Comparison of ENCODE assay signal across 7 cellular contexts in genomic region chr16:4537376-4538066, GRCh38. TPM values are rescaled to one million over a fixed set of nuclear protein-coding genes. Genes with fewer than 3 reads are reported as not detected.
DNase-seq lines count a peak whose midpoint lies in the region; ATAC-seq and TF ChIP-seq lines count a peak whose summit lies in the region.

No MANE protein-coding gene starts in this region.

- peak overlapping the region; percentile 35 for H2BK120ac ChIP-seq in trophoblast cell (ENCODE audit: insufficient read depth, low read length, poor library complexity)

- peak overlapping the region; percentile 64 for H4K91ac ChIP-seq in trophoblast cell (ENCODE audit: low read depth, low read length)

- peaks cover 7% of the 10 kb centered on the region for H3K27me3 ChIP-seq in trophoblast cell (ENCODE audit: insufficient read depth, low read length)

- CTCF ChIA-PET in activated B cell treated with CpG ODN at 0.5 μM for 24 hours (lab: Charles Lee): interaction anchor here (2.1 kb wide), 1 partner anchor 30 kb away, joined by 8 read pairs; no protein-coding TSS in a partner anchor

- no peak for DNase-seq in HFFc6
- peak; percentile 27 for DNase-seq in activated B cell treated with CpG ODN at 0.5 μM for 24 hours
- DNase-seq in head of caudate nucleus: peak in 38 of 42 donors; percentile 9 to 74 (median 48)
- no peak for DNase-seq in trophoblast cell
- no peak for DNase-seq in SIG-M5 treated with dmso at 0.1 percent for 504 hours (lab: John Stamatoyannopoulos, UW; ENCODE audit: unreplicated experiment)
- no peak for DNase-seq in LoVo (ENCODE audit: low spot score)

- H3K9me3 ChIP-seq in trophoblast cell (ENCODE audit: insufficient read depth, low read depth, low read length): peaks cover 7% of the 10 kb centered on the region

- peaks cover 5 to 6% of the 10 kb centered on the region in 2 experiments for H3K4me1 ChIP-seq in trophoblast cell (ENCODE audit: control insufficient read depth in 1 of 2, insufficient read depth in 2 of 2, low read length in 2 of 2)

- peak overlapping the region; percentile 98 for H3K4me2 ChIP-seq in trophoblast cell (ENCODE audit: low read length)

- peaks cover 10% of the 10 kb centered on the region for H3K79me1 ChIP-seq in trophoblast cell (ENCODE audit: low read length)

- H2AFZ ChIP-seq in trophoblast cell (ENCODE audit: insufficient read depth, low read length, poor library complexity): peak overlapping the region; percentile 79

- no peak for ATAC-seq in activated B cell treated with CpG ODN at 0.5 μM for 24 hours (ENCODE audit: low read depth)
- ATAC-seq in GM18868 (IDR thresholded peaks at IDR 0.05; ENCODE audit: unreplicated experiment): no peak

- peaks cover 6% of the 10 kb centered on the region for H3K79me2 ChIP-seq in trophoblast cell (ENCODE audit: control insufficient read depth, insufficient read depth, low read length, poor library complexity)

- H3K4me3 Mint-ChIP-seq in HFFc6 (peak overlapping the region; percentile 53), activated B cell treated with CpG ODN at 0.5 μM for 24 hours (peak overlapping the region; percentile 75)

- H4K12ac ChIP-seq in trophoblast cell (ENCODE audit: low read depth, low read length): peak overlapping the region; percentile 77

- no peak overlapping the region for H3K27ac ChIP-seq in trophoblast cell (ENCODE audit: low read depth, low read length)

- H3K27me3 Mint-ChIP-seq in HFFc6 (ENCODE audit: insufficient read depth) (peaks cover 22% of the 10 kb centered on the region), activated B cell treated with CpG ODN at 0.5 μM for 24 hours (peaks cover 1% of the 10 kb centered on the region)

- H3K23ac ChIP-seq in trophoblast cell (ENCODE audit: low read length): no peak overlapping the region

- TF ChIP-seq CTCF in HFFc6 (IDR thresholded peaks at IDR 0.05) (no peak), activated B cell treated with CpG ODN at 0.5 μM for 24 hours (IDR thresholded peaks at IDR 0.05) (no peak)

- H3K9ac ChIP-seq in trophoblast cell (ENCODE audit: low read length): peak overlapping the region; percentile 24

- H3K36me3 Mint-ChIP-seq in HFFc6 (ENCODE audit: low read depth) (peaks cover 18% of the 10 kb centered on the region), activated B cell treated with CpG ODN at 0.5 μM for 24 hours (ENCODE audit: low read depth) (peaks cover 5% of the 10 kb centered on the region)

- peaks cover 0 to 2% of the 10 kb centered on the region in 2 experiments for H3K36me3 ChIP-seq in trophoblast cell (ENCODE audit: control insufficient read depth in 1 of 2, insufficient read depth in 2 of 2, low read length in 2 of 2)

- intact Hi-C loops in activated B cell treated with CpG ODN at 0.5 μM for 24 hours (cut with micrococcal nuclease): loop anchor here (1.0 to 2.0 kb wide), 5 partner anchors 31 to 197 kb away; partner anchors contain the start of genes ANKS3, DNAAF8, DNAJA3 and HMOX2
- intact Hi-C loops in head of caudate nucleus (cut with DNase I): no loop called here

- 0 out of 2 replicates have a peak, but pooled peaks cover 4% of the 10 kb centered on the region for H3K4me1 Mint-ChIP-seq in HFFc6 (ENCODE audit: low read depth)
- H3K4me1 Mint-ChIP-seq in activated B cell treated with CpG ODN at 0.5 μM for 24 hours: peaks cover 15% of the 10 kb centered on the region

- POLR2A ChIA-PET in activated B cell treated with CpG ODN at 0.5 μM for 24 hours (lab: Charles Lee): interaction anchor here (0.5 to 2.8 kb wide), 2 partner anchors 10 to 32 kb away, joined by 5 to 21 read pairs; no protein-coding TSS in a partner anchor

- no peak overlapping the region for H3K27ac Mint-ChIP-seq in HFFc6
- peak overlapping the region; percentile 16 for H3K27ac Mint-ChIP-seq in activated B cell treated with CpG ODN at 0.5 μM for 24 hours

- no peak overlapping the region for H2BK5ac ChIP-seq in trophoblast cell (ENCODE audit: low read depth, low read length, poor library complexity)

- H3K18ac ChIP-seq in trophoblast cell (ENCODE audit: low read length): peak overlapping the region; percentile 39

- WGBS in trophoblast cell (ENCODE audit: extremely low coverage, insufficient coverage, insufficient read length): no CpG with 5 or more reads among the region's 44 CpGs

- H2BK12ac ChIP-seq in trophoblast cell (ENCODE audit: low read length): no peak overlapping the region

- H3K14ac ChIP-seq in trophoblast cell (ENCODE audit: low read length): peak overlapping the region; percentile 74

- H3K9me3 Mint-ChIP-seq in HFFc6 (peaks cover 20% of the 10 kb centered on the region), activated B cell treated with CpG ODN at 0.5 μM for 24 hours (peaks cover 6% of the 10 kb centered on the region)

- H3K4ac ChIP-seq in trophoblast cell (ENCODE audit: low read depth, low read length): peak overlapping the region; percentile 4

- H4K8ac ChIP-seq in trophoblast cell (ENCODE audit: low read depth, low read length): peak overlapping the region; percentile 82

- H2AK5ac ChIP-seq in trophoblast cell (ENCODE audit: low read length): peak overlapping the region; percentile 52

- peak overlapping the region; percentile 84 for H3K4me3 ChIP-seq in trophoblast cell (ENCODE audit: low read depth, low read length)

RNA-seq across cellular contexts. Expression of gene CDIP1, which starts 1.1 kb away (rescaled TPM):
- total RNA-seq in HFFc6 (2021; fragmentation: NEBNext Ultra II Directional; extraction: Animal tissue kit (Norgen Biotek cat#: 25700)): 1 to 10 TPM; 5.0 to 8.3 (median 6.4) TPM
- 12.5 and 12.9 TPM in 2 replicates for total RNA-seq in activated B cell treated with CpG ODN at 0.5 μM for 24 hours
- polyA plus RNA-seq in trophoblast cell (2013): 11.1 and 11.9 TPM in 2 replicates

RNA-seq across cellular contexts. Expression of gene C16orf96, which starts 18.6 kb away (rescaled TPM):
- not detected for total RNA-seq in HFFc6 (2021; fragmentation: NEBNext Ultra II Directional; extraction: Animal tissue kit (Norgen Biotek cat#: 25700))
- total RNA-seq in activated B cell treated with CpG ODN at 0.5 μM for 24 hours: 0.13 and 0.15 TPM in 2 replicates
- polyA plus RNA-seq in trophoblast cell (2013): 0.10 and 0.12 TPM in 2 replicates

Comparison
In these comparisons a context has a peak if more than half of its experiments do, and no peak if none do; other contexts are left out.
1. DNase-seq: peak in activated B cell treated with CpG ODN at 0.5 μM for 24 hours (single experiment) and head of caudate nucleus (38 of 42); none in HFFc6 (single experiment), trophoblast cell (0 of 2), SIG-M5 treated with dmso at 0.1 percent for 504 hours (single experiment) and LoVo (single experiment).